In the genomic region with DNA sequence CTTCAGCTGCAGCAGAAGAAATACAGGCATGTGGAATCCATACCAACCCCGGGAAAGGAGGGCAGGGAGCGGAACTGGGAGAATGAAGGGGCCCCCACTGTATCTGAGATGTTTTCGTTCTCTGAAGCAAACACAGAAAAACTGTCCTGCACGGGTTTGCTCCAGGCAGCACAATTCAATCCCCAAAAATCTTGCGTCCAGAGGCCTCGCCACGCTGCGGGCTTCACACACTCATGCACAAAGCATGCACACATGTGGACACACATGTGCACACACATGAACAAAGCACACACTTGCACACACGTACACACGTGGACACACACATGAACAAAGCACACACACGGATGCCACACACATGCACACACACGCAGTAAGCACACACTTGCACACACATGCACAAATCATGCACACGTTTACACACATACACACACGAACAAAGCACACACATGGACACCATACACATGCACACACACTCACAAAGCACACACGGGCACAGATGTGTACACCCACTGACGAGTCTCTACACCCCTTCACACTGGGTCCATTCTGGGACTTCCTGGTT, we compare ENCODE assay signal across 1 cellular context.
TF ChIP-seq lines count a peak whose summit lies in the region.

No MANE protein-coding gene starts in this region.

TF ChIP-seq in HEK293, 187 proteins besides CTCF, POLR2A, EP300 and RAD21 (continued from another document):
- TF ChIP-seq, protein P1, sequence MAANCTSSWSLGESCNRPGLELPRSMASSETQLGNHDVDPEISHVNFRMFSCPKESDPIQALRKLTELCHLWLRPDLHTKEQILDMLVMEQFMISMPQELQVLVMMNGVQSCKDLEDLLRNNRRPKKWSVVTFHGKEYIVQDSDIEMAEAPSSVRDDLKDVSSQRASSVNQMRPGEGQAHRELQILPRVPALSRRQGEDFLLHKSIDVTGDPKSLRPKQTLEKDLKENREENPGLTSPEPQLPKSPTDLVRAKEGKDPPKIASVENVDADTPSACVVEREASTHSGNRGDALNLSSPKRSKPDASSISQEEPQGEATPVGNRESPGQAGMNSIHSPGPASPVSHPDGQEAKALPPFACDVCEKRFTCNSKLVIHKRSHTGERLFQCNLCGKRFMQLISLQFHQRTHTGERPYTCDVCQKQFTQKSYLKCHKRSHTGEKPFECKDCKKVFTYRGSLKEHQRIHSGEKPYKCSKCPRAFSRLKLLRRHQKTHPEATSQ (tag by site-specific recombination; IDR thresholded peaks at IDR 0.05), result no peak
- no peak for TF ChIP-seq ZFP69B (tag by site-specific recombination; IDR thresholded peaks at IDR 0.05)
- peak; percentile 98 for TF ChIP-seq ZSCAN4 (tag by site-specific recombination; IDR thresholded peaks at IDR 0.05)
- no peak for TF ChIP-seq ZNF19 (tag by site-specific recombination; IDR thresholded peaks at IDR 0.05; ENCODE audit: low read depth)
